Comparison of ENCODE assay signal across 27 cellular contexts in genomic region chr1:114524933-114525332, GRCh38. TPM values are rescaled to one million over a fixed set of nuclear protein-coding genes. Genes with fewer than 3 reads are reported as not detected.
A peak's percentile ranks its signal among the peaks of the same experiment; 100 is the strongest.
DNase-seq lines count a peak whose midpoint lies in the region; ATAC-seq and TF ChIP-seq lines count a peak whose summit lies in the region.
"Had no signal": no experiment of that assay in that cellular context is flagged by ENCODE, and none has a peak within 500 bp of the region (broad histone marks: within the 10 kb centered on the region; RNA-seq: fewer than 3 reads in every experiment).

No MANE protein-coding gene starts in this region.

- ATAC-seq in GM18519 (IDR thresholded peaks at IDR 0.05; ENCODE audit: low FRiP score, unreplicated experiment) (peak; percentile 44), foreskin keratinocyte (peak; percentile 16), GM21529 (IDR thresholded peaks at IDR 0.05; ENCODE audit: unreplicated experiment) (no peak), GM19467 (IDR thresholded peaks at IDR 0.05; ENCODE audit: unreplicated experiment) (no peak)
- ATAC-seq: body of pancreas, esophagus mucosa, gastrocnemius medialis had no signal

- no peaks in the 10 kb centered on the region for H3K27me3 ChIP-seq in foreskin keratinocyte
- H3K27me3 ChIP-seq: body of pancreas, gastrocnemius medialis had no signal

- DNase-seq in DMS 273 (lab: John Stamatoyannopoulos, UW; ENCODE audit: unreplicated experiment) (peak; percentile 24), DMS 273 treated with DMSO at 0.1 percent for 48 hours (lab: John Stamatoyannopoulos, UW) (no peak), NCI-H82 (lab: John Stamatoyannopoulos, UW) (peak; percentile 87), foreskin keratinocyte (no peak), mucosa of gallbladder (ENCODE audit: low spot score) (no peak)
- DNase-seq: activated CD4-positive, alpha-beta memory T cell treated with anti-CD3 and anti-CD28 coated beads, Interleukin-2, amount 10 ng/mL, durations not matched to agents 7 days and 5 days; activated CD4-positive, CD25-positive, alpha-beta regulatory T cell; activated gamma-delta T cell; activated T-cell treated with anti-CD3 and anti-CD28 coated beads for 4 hours; body of pancreas; effector CD8-positive, alpha-beta T cell; gastrocnemius medialis; hypothalamus; kidney; MM.1S; NCI-H146; NCI-H2227 treated with DMSO at 0.1 percent for 48 hours; occipital lobe; retina; stimulated activated CD4-positive, alpha-beta T cell treated with anti-CD3 and anti-CD28 coated beads, Interleukin-4, amount 100 ng/mL, for 1 hour; stimulated activated naive CD4-positive, alpha-beta T cell treated with Interleukin-2 at 50 U/mL for 16 hours had no signal

- no peak overlapping the region for H3K27ac ChIP-seq in foreskin keratinocyte
- H3K27ac ChIP-seq: 22Rv1, body of pancreas, gastrocnemius medialis, thoracic aorta had no signal

- no peak for TF ChIP-seq CTCF in foreskin keratinocyte (conservative IDR thresholded peaks at IDR 0.05)

- H3K4me1 ChIP-seq in foreskin keratinocyte = no peaks in the 10 kb centered on the region
- H3K4me1 ChIP-seq: body of pancreas, gastrocnemius medialis had no signal

RNA-seq across cellular contexts. Expression of gene TRIM33, which starts 13.9 kb away (rescaled TPM):
- 24.8 and 25.7 TPM in 2 replicates for total RNA-seq in foreskin keratinocyte
- 8.3 and 8.4 TPM in 2 replicates for polyA plus RNA-seq in foreskin keratinocyte
- total RNA-seq in mucosa of gallbladder = 36.7 TPM

RNA-seq across cellular contexts. Expression of gene BCAS2, which starts 56.5 kb away (rescaled TPM):
- 56.6 and 57.8 TPM in 2 replicates for total RNA-seq in foreskin keratinocyte
- 45.1 and 50.4 TPM in 2 replicates for polyA plus RNA-seq in foreskin keratinocyte
- 31.8 TPM for total RNA-seq in mucosa of gallbladder

Comparison
In these comparisons a context has a peak if more than half of its experiments do, and no peak if none do; other contexts are left out.
1. DNase-seq: peak in DMS 273 (single experiment) and NCI-H82 (single experiment); none in DMS 273 treated with DMSO at 0.1 percent for 48 hours (single experiment), foreskin keratinocyte (0 of 2) and mucosa of gallbladder (single experiment).
2. ATAC-seq: peak in GM18519 (single experiment) and foreskin keratinocyte (single experiment); none in GM21529 (single experiment) and GM19467 (single experiment).